22 cellular contexts compared by ENCODE assay signal in the genomic region with DNA sequence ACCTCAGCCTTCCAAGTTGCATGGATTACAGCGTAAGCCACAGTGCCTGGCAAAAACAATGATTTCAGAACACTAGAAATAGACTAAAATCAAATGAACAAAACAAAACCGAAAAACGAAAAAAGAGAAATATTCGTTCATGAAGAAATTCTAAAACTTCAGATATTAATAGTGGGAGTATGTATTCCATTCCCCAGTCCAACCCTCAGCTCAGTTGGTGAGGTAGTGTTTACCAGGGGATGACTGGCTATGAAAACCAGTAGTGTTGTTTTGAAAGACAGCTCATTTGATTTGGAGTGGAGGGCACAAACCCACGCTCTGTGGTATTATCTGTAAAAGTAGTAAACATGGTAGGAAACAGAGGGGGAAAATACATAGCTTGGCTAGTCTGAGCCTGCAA.
"Had no signal": no experiment of that assay in that cellular context is flagged by ENCODE, and none has a peak within 500 bp of the region (broad histone marks: within the 10 kb centered on the region; RNA-seq: fewer than 3 reads in every experiment).

No MANE protein-coding gene starts in this region.

- H3K27ac ChIP-seq: dorsolateral prefrontal cortex, lower lobe of right lung, psoas muscle, sigmoid colon, suprapubic skin, transverse colon, upper lobe of right lung, uterus had no signal

- DNase-seq: dorsolateral prefrontal cortex; effector CD4-positive, alpha-beta T cell; hypothalamus; immature natural killer cell; left ventricle myocardium superior; lower lobe of right lung; naive thymus-derived CD8-positive, alpha-beta T cell; nephron progenitor cell; nucleus accumbens; psoas muscle; right cardiac atrium; sigmoid colon; stimulated activated CD4-positive, alpha-beta T cell treated with anti-CD3 and anti-CD28 coated beads, Interleukin-2, amount 100 ng/mL, for 24 hours; stimulated activated CD4-positive, alpha-beta T cell treated with anti-CD3 and anti-CD28 coated beads, Interleukin-4, amount 100 ng/mL, for 24 hours; transverse colon; upper lobe of right lung; uterus had no signal

- H3K9me3 ChIP-seq: lower lobe of right lung, psoas muscle, sigmoid colon, suprapubic skin, transverse colon, upper lobe of right lung, uterus had no signal

- H3K4me1 Mint-ChIP-seq: immature natural killer cell; nephron progenitor cell; stimulated activated memory B cell treated with anti-CD40 and anti-IgM and Interleukin-4, amounts not matched to agents 10 μg/mL and 1 μg/mL and 100 μg/mL, for 72 hours had no signal

- H3K27me3 ChIP-seq: dorsolateral prefrontal cortex, sigmoid colon, suprapubic skin, transverse colon, upper lobe of right lung, uterus had no signal

- H3K4me1 ChIP-seq: lower lobe of right lung, psoas muscle, sigmoid colon, transverse colon, upper lobe of right lung, uterus had no signal

- H3K27ac Mint-ChIP-seq: immature natural killer cell; nephron progenitor cell; stimulated activated memory B cell treated with anti-CD40 and anti-IgM and Interleukin-4, amounts not matched to agents 10 μg/mL and 1 μg/mL and 100 μg/mL, for 72 hours; stimulated activated naive CD8-positive, alpha-beta T cell treated with anti-CD3 and anti-CD28 coated beads, Interleukin-15, Interleukin-2, amounts not matched to agents 100 ng/mL and 50 ng/mL, for 24 hours had no signal

- H3K4me3 ChIP-seq: dorsolateral prefrontal cortex, lower lobe of right lung, psoas muscle, sigmoid colon, suprapubic skin, transverse colon, upper lobe of right lung, uterus had no signal

- H3K36me3 ChIP-seq: lower lobe of right lung, sigmoid colon, suprapubic skin, transverse colon, upper lobe of right lung, uterus had no signal

- H3K27me3 Mint-ChIP-seq: stimulated activated naive CD8-positive, alpha-beta T cell treated with anti-CD3 and anti-CD28 coated beads, Interleukin-15, Interleukin-2, amounts not matched to agents 100 ng/mL and 50 ng/mL, for 24 hours had no signal

- FAIRE-seq: frontal cortex, keratinocyte had no signal

- H3K9me3 Mint-ChIP-seq: stimulated activated memory B cell treated with anti-CD40 and anti-IgM and Interleukin-4, amounts not matched to agents 10 μg/mL and 1 μg/mL and 100 μg/mL, for 72 hours; stimulated activated naive CD8-positive, alpha-beta T cell treated with anti-CD3 and anti-CD28 coated beads, Interleukin-15, Interleukin-2, amounts not matched to agents 100 ng/mL and 50 ng/mL, for 24 hours had no signal

- ATAC-seq: left ventricle myocardium superior; lower lobe of right lung; naive thymus-derived CD8-positive, alpha-beta T cell; psoas muscle; right cardiac atrium; stimulated activated memory B cell treated with anti-CD40 and anti-IgM and Interleukin-4, amounts not matched to agents 10 μg/mL and 1 μg/mL and 100 μg/mL, for 72 hours; upper lobe of right lung had no signal

- H3K4me3 Mint-ChIP-seq: immature natural killer cell; naive thymus-derived CD8-positive, alpha-beta T cell; nephron progenitor cell; stimulated activated memory B cell treated with anti-CD40 and anti-IgM and Interleukin-4, amounts not matched to agents 10 μg/mL and 1 μg/mL and 100 μg/mL, for 72 hours; stimulated activated naive CD8-positive, alpha-beta T cell treated with anti-CD3 and anti-CD28 coated beads, Interleukin-15, Interleukin-2, amounts not matched to agents 100 ng/mL and 50 ng/mL, for 24 hours had no signal
